In the genomic region with DNA sequence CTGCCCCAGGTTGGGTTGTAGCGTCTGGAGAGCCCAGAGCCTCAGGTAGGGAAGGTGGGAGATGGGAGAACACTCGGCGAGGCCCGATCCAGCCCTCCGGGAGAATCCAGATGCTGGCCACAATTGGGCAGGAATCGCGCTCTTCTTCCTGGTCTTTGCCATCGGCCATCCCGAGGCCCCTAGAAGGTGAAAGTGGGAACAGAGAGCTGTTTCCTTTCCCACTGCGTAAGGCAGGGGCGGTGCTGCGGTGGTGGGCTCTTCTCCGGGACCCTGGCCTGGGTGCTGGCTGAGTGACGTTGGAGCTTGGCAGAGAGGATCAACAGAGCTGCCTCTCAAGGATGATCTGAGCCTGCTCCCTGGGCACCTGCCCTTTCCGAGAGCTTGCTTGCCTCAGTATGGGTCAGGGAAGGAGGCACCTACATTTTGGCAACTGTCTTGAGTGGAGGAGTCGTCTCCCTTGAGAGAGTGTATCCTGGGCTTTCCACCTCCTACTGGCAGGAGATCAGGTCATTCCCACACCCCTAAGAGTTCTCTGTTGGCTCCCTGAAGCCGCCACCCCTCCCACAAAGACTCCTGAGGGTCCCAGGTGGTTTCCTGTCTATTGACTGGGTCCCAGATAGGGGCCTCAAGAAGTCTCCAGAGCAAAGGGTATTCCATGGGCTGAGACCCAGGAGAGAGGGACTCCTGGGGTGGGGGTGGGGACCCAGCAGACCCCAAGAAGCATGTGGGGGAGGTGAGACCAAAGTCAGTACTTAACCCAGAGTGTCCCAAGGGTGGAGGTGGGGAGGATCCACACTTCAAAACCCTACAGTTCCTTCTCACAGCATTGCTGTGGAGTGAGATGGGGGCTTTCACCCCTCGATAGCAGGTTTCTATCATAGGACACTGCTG, we compare ENCODE assay signal across 8 cellular contexts. TPM values are rescaled to one million over a fixed set of nuclear protein-coding genes. Genes with fewer than 3 reads are reported as not detected.
DNase-seq lines count a peak whose midpoint lies in the region; ATAC-seq, FAIRE-seq and TF ChIP-seq lines count a peak whose summit lies in the region.

No MANE protein-coding gene starts in this region.

- intact Hi-C loops in Panc1 (cut with micrococcal nuclease; ENCODE audit: unreplicated experiment) (loop anchor here (5.0 kb wide), 1 partner anchor 246 kb away; a partner anchor contains a TSS), endothelial cell of umbilical vein (cut with micrococcal nuclease) (loop anchor here (1.0 to 10.0 kb wide), 2 partner anchors 113 to 428 kb away; no protein-coding TSS in a partner anchor)

- CTCF ChIA-PET in Panc1 (lab: Charles Lee), result interaction anchor here (0.6 to 1.9 kb wide), 2 partner anchors 174 to 243 kb away, joined by 3 to 11 read pairs; no protein-coding TSS in a partner anchor
- CTCF ChIA-PET in endothelial cell of umbilical vein (lab: Charles Lee), result interaction anchor here (0.7 to 7.9 kb wide), 12 partner anchors 11 to 180 kb away, joined by 3 to 213 read pairs (median 5); a partner anchor contains a TSS

- H3K4me2 ChIP-seq in endothelial cell of umbilical vein (ENCODE audit: insufficient read depth, low read length), result peak overlapping the region; percentile 89
- H3K4me2 ChIP-seq in osteoblast (ENCODE audit: insufficient read depth, low read length), result peak overlapping the region; percentile 98

- in situ Hi-C loops in Panc1 (cut with HindIII; ENCODE audit: low pct_unique_long_range_greater_than_20kb, low sequenced_read_pairs), result no loop called here

- TF ChIP-seq POLR2A in endothelial cell of umbilical vein (IDR thresholded peaks at IDR 0.05; ENCODE audit: low read depth, low read length), result no peak

- no peak overlapping the region for H2AFZ ChIP-seq in endothelial cell of umbilical vein (ENCODE audit: low read depth, low read length)
- H2AFZ ChIP-seq in osteoblast (ENCODE audit: low read length), result peak overlapping the region; percentile 87

- peak; percentile 14 for DNase-seq in EL
- DNase-seq in Panc1 (ENCODE audit: low read depth, low spot score), result no peak
- peak; percentile 50 for DNase-seq in endothelial cell of umbilical vein (ENCODE audit: low read depth, low spot score)
- peak; percentile 92 for DNase-seq in osteoblast (ENCODE audit: insufficient read length, low spot score, missing footprints)
- DNase-seq in putamen (ENCODE audit: low spot score), result no peak
- no peak for DNase-seq in kidney glomerular epithelial cell (lab: John Stamatoyannopoulos, UW)

- no peak for TF ChIP-seq CTCF in Panc1 (IDR thresholded peaks at IDR 0.05)
- no peak for TF ChIP-seq CTCF in endothelial cell of umbilical vein (IDR thresholded peaks at IDR 0.05; ENCODE audit: extremely low read depth in 1 of 2, insufficient read depth in 1 of 2, low read depth in 1 of 2, low read length in 2 of 2)
- no peak for TF ChIP-seq CTCF in osteoblast (IDR thresholded peaks at IDR 0.05; ENCODE audit: extremely low read depth, low read depth, low read length)

- dilution Hi-C loops in endothelial cell of umbilical vein (cut with MboI; ENCODE audit: extremely low pct_ligation_motif_present, low sequenced_read_pairs), result no loop called here

- BruUV-seq in Panc1 (replicated peaks; lab: Mats Ljungman, UMichigan) (TSS peak; percentile 73), endothelial cell of umbilical vein (replicated peaks; lab: Mats Ljungman, UMichigan) (TSS peak; percentile 60)

- peak overlapping the region; percentile 80 to 91 for H3K4me3 ChIP-seq in Panc1 (ENCODE audit: low read depth in 2 of 2, low read length in 2 of 2)
- H3K4me3 ChIP-seq in endothelial cell of umbilical vein (replicated peaks in 1 of 3; ENCODE audit: insufficient read depth in 1 of 3, low read depth in 1 of 3, low read length in 3 of 3), result peak overlapping the region; percentile 65 to 98 (median 82)
- H3K4me3 ChIP-seq in osteoblast (ENCODE audit: insufficient read depth, low read length), result peak overlapping the region; percentile 99

- H3K9ac ChIP-seq in endothelial cell of umbilical vein (replicated peaks; ENCODE audit: extremely low read depth, insufficient read depth, low read length), result peak overlapping the region; percentile 98

- H4K20me1 ChIP-seq in endothelial cell of umbilical vein (replicated peaks; ENCODE audit: control insufficient read depth, extremely low read depth, insufficient read depth, low read length), result peaks cover 4% of the 10 kb centered on the region
- H4K20me1 ChIP-seq in osteoblast (ENCODE audit: insufficient read depth, low read length), result peaks cover 38% of the 10 kb centered on the region

- ATAC-seq in Panc1 (peak; percentile 4; the same call in 1 of the 2 replicates), HG03565 (IDR thresholded peaks at IDR 0.05; ENCODE audit: unreplicated experiment) (no peak), GM21390 (IDR thresholded peaks at IDR 0.05; ENCODE audit: unreplicated experiment) (no peak)

- H3K27me3 ChIP-seq in Panc1 (ENCODE audit: control insufficient read depth, insufficient read depth, low read length) (no peaks in the 10 kb centered on the region), endothelial cell of umbilical vein (ENCODE audit: control insufficient read depth in 2 of 2, insufficient read depth in 2 of 2, low read length in 2 of 2) (no peaks in the 10 kb centered on the region), osteoblast (ENCODE audit: insufficient read depth, low read length) (peaks cover 11% of the 10 kb centered on the region)

- H3K9me1 ChIP-seq in endothelial cell of umbilical vein (replicated peaks; ENCODE audit: control insufficient read depth, extremely low read depth, insufficient read depth, low read length), result no peaks in the 10 kb centered on the region

- POLR2A ChIA-PET in Panc1 (lab: Charles Lee) (interaction anchor here (0.6 to 1.0 kb wide), 2 partner anchors 137 to 249 kb away, joined by 3 to 10 read pairs; no protein-coding TSS in a partner anchor), endothelial cell of umbilical vein (lab: Charles Lee) (interaction anchor here (0.5 to 2.6 kb wide), 3 partner anchors 160 to 523 kb away, joined by 5 to 14 read pairs (median 8); no protein-coding TSS in a partner anchor)

- no peaks in the 10 kb centered on the region for H3K9me3 ChIP-seq in Panc1 (ENCODE audit: control insufficient read depth, insufficient read depth, low read depth, low read length)
- H3K9me3 ChIP-seq in endothelial cell of umbilical vein (replicated peaks; ENCODE audit: control insufficient read depth, insufficient read depth, low read length), result no peaks in the 10 kb centered on the region
- H3K9me3 ChIP-seq in osteoblast (ENCODE audit: low read depth, low read length), result no peaks in the 10 kb centered on the region

- peaks cover 66% of the 10 kb centered on the region for H3K79me2 ChIP-seq in endothelial cell of umbilical vein (ENCODE audit: control insufficient read depth, insufficient read depth, low read length)
- H3K79me2 ChIP-seq in osteoblast (ENCODE audit: insufficient read depth, low read length), result peaks cover 67% of the 10 kb centered on the region

- FAIRE-seq in endothelial cell of umbilical vein (lab: Jason Lieb, UNC), result peak; percentile 60

- H3K27ac ChIP-seq in Panc1 (ENCODE audit: low read length) (peak overlapping the region; percentile 86), endothelial cell of umbilical vein (ENCODE audit: insufficient read depth, low read depth, low read length) (peak overlapping the region; percentile 79), osteoblast (ENCODE audit: low read depth, low read length) (peak overlapping the region; percentile 96)

- H3K36me3 ChIP-seq in Panc1 (ENCODE audit: control insufficient read depth, insufficient read depth, low read length) (no peaks in the 10 kb centered on the region; the same call in 1 of the 2 replicates), endothelial cell of umbilical vein (ENCODE audit: control insufficient read depth in 2 of 2, extremely low read depth in 1 of 2, insufficient read depth in 2 of 2, low read length in 2 of 2) (peaks cover 0 to 25% of the 10 kb centered on the region in 2 experiments), osteoblast (ENCODE audit: insufficient read depth, low read length) (peaks cover 14% of the 10 kb centered on the region)

- H3K4me1 ChIP-seq in Panc1 (ENCODE audit: control insufficient read depth, insufficient read depth, low read length) (peaks cover 43% of the 10 kb centered on the region), endothelial cell of umbilical vein (ENCODE audit: control insufficient read depth, extremely low read depth, insufficient read depth, low read length) (peaks cover 27% of the 10 kb centered on the region), osteoblast (ENCODE audit: insufficient read depth, low read length) (peaks cover 22% of the 10 kb centered on the region)

TF ChIP-seq in endothelial cell of umbilical vein, 7 proteins besides CTCF, POLR2A, EP300 and RAD21 (continues in another document):
- TF ChIP-seq POLR2AphosphoS5 (IDR thresholded peaks at IDR 0.05; ENCODE audit: insufficient read depth, low read depth, low read length), result no peak
- no peak for TF ChIP-seq JUN (IDR thresholded peaks at IDR 0.05; ENCODE audit: borderline replicate concordance, insufficient read depth, insufficient read length, low read depth)
- no peak for TF ChIP-seq EZH2 (IDR thresholded peaks at IDR 0.05; ENCODE audit: borderline replicate concordance, low read depth, low read length, severe bottlenecking)
- TF ChIP-seq MYC (IDR thresholded peaks at IDR 0.05; ENCODE audit: low read depth, low read length), result no peak

RNA-seq across cellular contexts. Expression of a gene that starts 1.6 kb away (rescaled TPM):
- total RNA-seq in Panc1 (2021; ENCODE audit: unreplicated experiment), result 17.6 TPM
- 11.7 TPM for polyA plus RNA-seq in Panc1 (2012; ENCODE audit: insufficient read length)
- total RNA-seq in endothelial cell of umbilical vein, result 33.6 and 36.1 TPM in 2 replicates
- 13.9 and 14.8 TPM in 2 replicates for polyA plus RNA-seq in endothelial cell of umbilical vein
- polyA plus RNA-seq in endothelial cell of umbilical vein (2011; cell fraction: cytosol; rRNA removed), result 11.0 and 11.6 TPM in 2 replicates
- 25.7 and 27.0 TPM in 2 replicates for polyA plus RNA-seq in endothelial cell of umbilical vein (2011; cell fraction: nucleus; rRNA removed)
- polyA plus RNA-seq in endothelial cell of umbilical vein (2012), result 16.2 and 16.7 TPM in 2 replicates
- polyA minus RNA-seq in endothelial cell of umbilical vein, result 16.5 and 23.2 TPM in 2 replicates
- polyA minus RNA-seq in endothelial cell of umbilical vein (2011; cell fraction: cytosol; rRNA and poly(A)+ RNA removed), result 19.4 TPM
- polyA minus RNA-seq in endothelial cell of umbilical vein (2011; cell fraction: nucleus; rRNA and poly(A)+ RNA removed), result 43.2 and 47.6 TPM in 2 replicates
- 4.7 and 6.5 TPM in 2 replicates for total RNA-seq in osteoblast

RNA-seq across cellular contexts. Expression of a gene that starts 54.9 kb away (rescaled TPM):
- total RNA-seq in Panc1 (2021; ENCODE audit: unreplicated experiment) (not detected), endothelial cell of umbilical vein (not detected in 2 replicates), osteoblast (not detected in 2 replicates)
- not detected for polyA plus RNA-seq in Panc1 (2012; ENCODE audit: insufficient read length)
- polyA plus RNA-seq in endothelial cell of umbilical vein, result not detected in 2 replicates
- polyA plus RNA-seq in endothelial cell of umbilical vein (2011; cell fraction: cytosol; rRNA removed), result not detected in 2 replicates
- not detected in 2 replicates for polyA plus RNA-seq in endothelial cell of umbilical vein (2011; cell fraction: nucleus; rRNA removed)
- polyA plus RNA-seq in endothelial cell of umbilical vein (2012), result not detected in 2 replicates
- not detected in 2 replicates for polyA minus RNA-seq in endothelial cell of umbilical vein
- polyA minus RNA-seq in endothelial cell of umbilical vein (2011; cell fraction: cytosol; rRNA and poly(A)+ RNA removed), result not detected
- not detected in 2 replicates for polyA minus RNA-seq in endothelial cell of umbilical vein (2011; cell fraction: nucleus; rRNA and poly(A)+ RNA removed)

Comparison
In these comparisons a context has a peak if more than half of its experiments do, and no peak if none do; other contexts are left out.
1. DNase-seq: peak in EL (single experiment), endothelial cell of umbilical vein (single experiment) and osteoblast (single experiment); none in Panc1 (single experiment), putamen (single experiment) and kidney glomerular epithelial cell (single experiment).
2. Peak in every context shown above with its lines, with median percentiles within 50 percentile points of each other: H3K27ac ChIP-seq and H3K4me3 ChIP-seq.